Comparison of ENCODE assay signal across 10 cellular contexts in the genomic region with DNA sequence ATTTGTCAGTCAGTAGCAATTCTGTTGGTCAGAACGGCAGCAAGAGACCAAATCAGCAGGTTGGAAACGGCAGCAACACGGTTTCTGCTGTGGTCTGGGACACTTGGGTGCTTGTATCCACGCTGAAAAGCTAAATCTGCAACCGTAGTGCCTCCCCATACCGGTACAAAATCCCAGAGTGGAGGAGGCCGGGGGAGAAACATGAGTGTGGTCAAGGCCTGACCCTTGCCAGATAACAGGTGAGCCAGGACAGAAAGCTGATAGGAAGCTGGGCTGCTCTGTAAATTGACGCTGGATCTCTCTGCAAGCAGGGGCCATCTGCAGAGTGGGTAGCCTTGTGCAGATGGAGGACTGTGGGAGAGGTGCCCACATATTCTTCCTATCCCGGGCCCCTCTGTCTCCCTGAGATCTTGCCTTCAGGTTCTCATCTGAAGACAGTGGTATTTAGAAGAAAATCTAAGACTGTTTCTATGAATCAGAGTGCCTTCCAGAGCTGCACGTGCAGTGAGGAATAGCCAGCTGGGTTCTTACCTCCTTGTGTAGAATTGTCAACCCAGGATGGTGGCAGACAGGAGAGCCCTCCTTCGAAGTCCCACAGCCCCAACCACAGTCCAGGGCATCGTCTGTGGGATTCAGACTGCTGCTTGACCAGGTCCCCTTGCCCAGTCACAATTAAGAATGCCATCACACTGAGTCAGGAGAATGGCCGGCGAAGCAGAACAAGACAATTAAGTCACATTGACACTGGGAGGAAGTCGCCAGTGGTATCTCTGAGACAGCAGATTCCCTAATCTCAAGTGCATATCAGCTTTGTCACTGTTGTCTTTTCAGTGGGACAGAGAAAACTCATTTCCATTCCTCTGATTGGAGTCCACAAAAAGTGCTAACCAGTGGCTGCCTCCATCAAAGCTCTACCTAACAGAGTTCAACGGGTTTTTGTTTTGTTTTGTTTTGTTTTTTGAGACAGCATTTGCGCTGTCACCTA.
DNase-seq lines count a peak whose midpoint lies in the region; ATAC-seq and TF ChIP-seq lines count a peak whose summit lies in the region.
"Had no signal": no experiment of that assay in that cellular context is flagged by ENCODE, and none has a peak within 500 bp of the region (broad histone marks: within the 10 kb centered on the region; RNA-seq: fewer than 3 reads in every experiment).

No MANE protein-coding gene starts in this region.

- H3K9ac ChIP-seq in SK-N-SH = no peak overlapping the region

- peak overlapping the region in 1 of 2 experiments; percentile 24; a peak in 2 of 4 replicates for H3K27ac ChIP-seq in SK-N-SH (ENCODE audit: low read depth in 2 of 2, low read length in 1 of 2)

- CTCF ChIA-PET in SK-N-SH (lab: Yijun Ruan, JAX) = interaction anchor here (1.7 kb wide), 1 partner anchor 7 kb away, joined by 4 read pairs; no protein-coding TSS in a partner anchor

- TF ChIP-seq CTCF in SK-N-SH (IDR thresholded peaks at IDR 0.05) = no peak

- H2AFZ ChIP-seq in SK-N-SH (ENCODE audit: low read depth) = peak overlapping the region; percentile 72

- H3K4me2 ChIP-seq in SK-N-SH = peak overlapping the region; percentile 48

- no peak overlapping the region for H3K4me3 ChIP-seq in SK-N-SH (ENCODE audit: low read depth in 2 of 2, low read length in 1 of 2)

- no peaks in the 10 kb centered on the region for H3K9me3 ChIP-seq in SK-N-SH

- no peak for TF ChIP-seq RAD21 in SK-N-SH (IDR thresholded peaks at IDR 0.05; ENCODE audit: low read length)

- no peak for TF ChIP-seq EP300 in SK-N-SH (IDR thresholded peaks at IDR 0.05; ENCODE audit: borderline replicate concordance in 1 of 2, low read depth in 1 of 2, low read length in 1 of 2)

- H3K27me3 ChIP-seq in SK-N-SH (ENCODE audit: insufficient read depth) = no peaks in the 10 kb centered on the region

- DNase-seq in AML-193 (lab: John Stamatoyannopoulos, UW) (peak; percentile 53 to 59), SK-N-SH (no peak), left kidney (ENCODE audit: low read depth, low spot score) (peak; percentile 21), NCI-H226 (no peak)
- DNase-seq: cortex of kidney, NCI-H510A had no signal

- no peaks in the 10 kb centered on the region for H3F3A ChIP-seq in SK-N-SH (replicated peaks; ENCODE audit: insufficient read depth)

- no peaks in the 10 kb centered on the region for H3K9me2 ChIP-seq in SK-N-SH

- POLR2A ChIA-PET in SK-N-SH (lab: Yijun Ruan, JAX) = no interaction called here

- ATAC-seq in GM21528 (IDR thresholded peaks at IDR 0.05; ENCODE audit: low FRiP score, unreplicated experiment) (peak; percentile 51), GM21526 (IDR thresholded peaks at IDR 0.05; ENCODE audit: low FRiP score, unreplicated experiment) (no peak), HG02884 (IDR thresholded peaks at IDR 0.05; ENCODE audit: unreplicated experiment) (no peak), HG03520 (IDR thresholded peaks at IDR 0.05; ENCODE audit: unreplicated experiment) (no peak)

- WGBS in SK-N-SH (ENCODE audit: low lambda C conversion rate) = 70% methylated on average over 16 of the region's 17 CpGs

- peaks cover 0 to 6% of the 10 kb centered on the region in 2 experiments; a peak in 2 of 4 replicates for H3K4me1 ChIP-seq in SK-N-SH (ENCODE audit: control insufficient read depth in 1 of 2, insufficient read depth in 2 of 2, low read depth in 1 of 2, low read length in 1 of 2)

- H4K20me1 ChIP-seq in SK-N-SH (ENCODE audit: insufficient read depth) = no peaks in the 10 kb centered on the region

- no peaks in the 10 kb centered on the region for H3K36me3 ChIP-seq in SK-N-SH (replicated peaks in 1 of 2; ENCODE audit: control insufficient read depth in 1 of 2, insufficient read depth in 2 of 2, low read length in 1 of 2)

- H3K79me2 ChIP-seq in SK-N-SH (ENCODE audit: insufficient read depth) = no peaks in the 10 kb centered on the region

TF ChIP-seq in SK-N-SH, 30 proteins besides CTCF, POLR2A, EP300 and RAD21:
- TF ChIP-seq FOSL2 (IDR thresholded peaks at IDR 0.05; ENCODE audit: borderline replicate concordance, low read depth) (0 out of 2 replicates have a peak, but pooled peaks have one; percentile 8), NFIC (IDR thresholded peaks at IDR 0.05; ENCODE audit: borderline replicate concordance) (no peak)

Comparison
In these comparisons a context has a peak if more than half of its experiments do, and no peak if none do; other contexts are left out.
1. DNase-seq: peak in AML-193 (2 of 2) and left kidney (single experiment); none in SK-N-SH (single experiment) and NCI-H226 (single experiment).